ENCODE assay signal across 19 cellular contexts in the genomic region with DNA sequence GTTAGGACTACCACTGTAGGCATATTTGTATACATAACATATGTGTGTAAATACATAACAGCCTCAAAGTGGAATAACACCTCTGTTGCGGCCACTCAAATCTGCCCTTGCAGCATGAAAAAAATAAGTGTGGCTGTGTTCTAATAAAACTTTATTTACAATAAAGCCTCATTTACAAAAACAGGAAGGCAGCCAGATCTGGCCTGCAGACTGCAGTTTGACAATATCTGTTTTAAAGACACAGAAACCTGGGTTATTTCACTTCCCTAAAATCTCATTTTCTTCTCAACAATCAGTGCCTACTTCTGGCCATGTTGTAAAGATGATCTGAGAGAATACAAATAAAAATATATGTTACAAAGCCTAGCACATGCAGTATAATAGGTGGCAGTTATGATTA. TPM values are rescaled to one million over a fixed set of nuclear protein-coding genes. Genes with fewer than 3 reads are reported as not detected.
A peak's percentile ranks its signal among the peaks of the same experiment; 100 is the strongest.
DNase-seq lines count a peak whose midpoint lies in the region; ATAC-seq, FAIRE-seq and TF ChIP-seq lines count a peak whose summit lies in the region.
"Had no signal": no experiment of that assay in that cellular context is flagged by ENCODE, and none has a peak within 500 bp of the region (broad histone marks: within the 10 kb centered on the region; RNA-seq: fewer than 3 reads in every experiment).

No MANE protein-coding gene starts in this region.

- no peaks in the 10 kb centered on the region for H3K36me3 ChIP-seq in breast epithelium

- H3K4me3 ChIP-seq in breast epithelium, result no peak overlapping the region
- H3K4me3 ChIP-seq: A549, spleen had no signal

- H3K4me1 ChIP-seq in breast epithelium, result no peaks in the 10 kb centered on the region
- H3K4me1 ChIP-seq: A549 had no signal

- TF ChIP-seq POLR2A in breast epithelium (IDR thresholded peaks at IDR 0.05), result no peak

- DNase-seq in CD1c-positive myeloid dendritic cell (ENCODE audit: extremely low spot score), result peak; percentile 47
- DNase-seq in GM19239 (ENCODE audit: insufficient read length, low spot score), result no peak
- peak; percentile 50 for DNase-seq in RPMI8226
- no peak for DNase-seq in NCI-H2081 treated with DMSO at 0.1 percent for 48 hours (lab: John Stamatoyannopoulos, UW)
- no peak for DNase-seq in stimulated activated naive CD4-positive, alpha-beta T cell treated with Interleukin-2 at 50 U/mL for 16 hours (lab: John Stamatoyannopoulos, UW)
- no peak for DNase-seq in superior temporal gyrus (ENCODE audit: extremely low spot score)
- no peak for DNase-seq in breast epithelium (ENCODE audit: low spot score in 2 of 2)
- DNase-seq: DMS53, head of caudate nucleus, immature natural killer cell, NCI-H2227 treated with DMSO at 0.1 percent for 48 hours, spleen, T-helper 1 cell, WERI-Rb-1 had no signal

- TF ChIP-seq CTCF in breast epithelium (IDR thresholded peaks at IDR 0.05), result no peak

- no peaks in the 10 kb centered on the region for H3K9me3 ChIP-seq in breast epithelium
- H3K9me3 ChIP-seq: A549, neutrophil, spleen had no signal

- peak; percentile 55 for ATAC-seq in HG03354 (IDR thresholded peaks at IDR 0.05; ENCODE audit: poor library complexity, severe bottlenecking, unreplicated experiment)
- ATAC-seq: A549 had no signal

- intact Hi-C loops in breast epithelium (cut with DNase I; ENCODE audit: low total_unique reads), result no loop called here

- H3K27me3 ChIP-seq in breast epithelium, result no peaks in the 10 kb centered on the region
- H3K27me3 ChIP-seq: neutrophil, spleen had no signal

- no peak overlapping the region for H3K27ac ChIP-seq in breast epithelium
- H3K27ac ChIP-seq: A549, KMS-11, neutrophil, WERI-Rb-1 had no signal

- peak; percentile 48 for FAIRE-seq in GM19239 (lab: Jason Lieb, UNC)
- FAIRE-seq: A549, H54 had no signal

RNA-seq across cellular contexts. Expression of a gene that starts 53.9 kb away (rescaled TPM):
- 1 to 10 TPM; 1.1 to 2.9 (median 2.9) TPM for total RNA-seq in breast epithelium

Comparison
In these comparisons a context has a peak if more than half of its experiments do, and no peak if none do; other contexts are left out.
1. DNase-seq: peak in CD1c-positive myeloid dendritic cell (single experiment) and RPMI8226 (single experiment); none in GM19239 (single experiment), NCI-H2081 treated with DMSO at 0.1 percent for 48 hours (single experiment), stimulated activated naive CD4-positive, alpha-beta T cell treated with Interleukin-2 at 50 U/mL for 16 hours (single experiment), superior temporal gyrus (single experiment) and breast epithelium (0 of 2).